ENCODE assay signal across 16 cellular contexts in genomic region chr18:36381075-36381474, GRCh38.
"Had no signal": no experiment of that assay in that cellular context is flagged by ENCODE, and none has a peak within 500 bp of the region (broad histone marks: within the 10 kb centered on the region; RNA-seq: fewer than 3 reads in every experiment).

No MANE protein-coding gene starts in this region.

- ATAC-seq: activated CD8-positive, alpha-beta T cell treated with anti-CD3 and anti-CD28 coated beads, Interleukin-2, amount 10 ng/mL, durations not matched to agents 7 days and 5 days; gastroesophageal sphincter; SK-N-SH treated with all-trans-retinoic acid at 6 μM for 48 hours had no signal

- H3K4me1 ChIP-seq: sigmoid colon, suprapubic skin had no signal

- H3K9me3 Mint-ChIP-seq: activated naive CD8-positive, alpha-beta T cell treated with anti-CD3 and anti-CD28 coated beads, Interleukin-2, amount 10 ng/mL, durations not matched to agents 7 days and 5 days had no signal

- H3K4me3 Mint-ChIP-seq: activated CD8-positive, alpha-beta T cell treated with anti-CD3 and anti-CD28 coated beads, Interleukin-2, amount 10 ng/mL, durations not matched to agents 7 days and 5 days; activated naive CD8-positive, alpha-beta T cell treated with anti-CD3 and anti-CD28 coated beads, Interleukin-2, amount 10 ng/mL, durations not matched to agents 7 days and 5 days; immature natural killer cell had no signal

- H3K27ac ChIP-seq: coronary artery, gastroesophageal sphincter, neutrophil, sigmoid colon, suprapubic skin had no signal

- H3K36me3 Mint-ChIP-seq: activated naive CD8-positive, alpha-beta T cell treated with anti-CD3 and anti-CD28 coated beads, Interleukin-2, amount 10 ng/mL, durations not matched to agents 7 days and 5 days; immature natural killer cell had no signal

- DNase-seq: activated CD4-positive, alpha-beta T cell treated with anti-CD3 and anti-CD28 coated beads for 4 hours; activated CD8-positive, alpha-beta memory T cell treated with anti-CD3 and anti-CD28 coated beads, Interleukin-2, amount 50 U/mL, for 48 hours; activated CD8-positive, alpha-beta T cell treated with anti-CD3 and anti-CD28 coated beads, Interleukin-2, amount 10 ng/mL, durations not matched to agents 7 days and 5 days; activated naive CD8-positive, alpha-beta T cell treated with anti-CD3 and anti-CD28 coated beads, Interleukin-2, amount 10 ng/mL, durations not matched to agents 7 days and 5 days; central memory CD4-positive, alpha-beta T cell; effector CD4-positive, alpha-beta T cell; immature natural killer cell; sigmoid colon; stimulated activated CD4-positive, alpha-beta T cell treated with anti-CD3 and anti-CD28 coated beads, Interleukin-12 subunit alpha, Interleukin-12 subunit beta, amount 100 ng/mL, for 4 hours; stimulated activated naive CD4-positive, alpha-beta T cell treated with Interleukin-2 at 50 U/mL for 16 hours had no signal

- H3K27me3 ChIP-seq: gastroesophageal sphincter, sigmoid colon, suprapubic skin had no signal

- H3K36me3 ChIP-seq: gastroesophageal sphincter, neutrophil, sigmoid colon, suprapubic skin had no signal

- H3K27ac Mint-ChIP-seq: activated CD8-positive, alpha-beta T cell treated with anti-CD3 and anti-CD28 coated beads, Interleukin-2, amount 10 ng/mL, durations not matched to agents 7 days and 5 days; activated naive CD8-positive, alpha-beta T cell treated with anti-CD3 and anti-CD28 coated beads, Interleukin-2, amount 10 ng/mL, durations not matched to agents 7 days and 5 days; immature natural killer cell; progenitor cell of endocrine pancreas had no signal

- H3K4me1 Mint-ChIP-seq: activated naive CD8-positive, alpha-beta T cell treated with anti-CD3 and anti-CD28 coated beads, Interleukin-2, amount 10 ng/mL, durations not matched to agents 7 days and 5 days; immature natural killer cell had no signal

- H3K4me3 ChIP-seq: coronary artery, gastroesophageal sphincter, sigmoid colon, suprapubic skin had no signal

- H3K9me3 ChIP-seq: gastroesophageal sphincter, neutrophil, sigmoid colon, suprapubic skin had no signal
